Comparison of ENCODE assay signal across 7 cellular contexts in genomic region chr1:206064001-206064400, GRCh38. TPM values are rescaled to one million over a fixed set of nuclear protein-coding genes. Genes with fewer than 3 reads are reported as not detected.
"Had no signal": no experiment of that assay in that cellular context is flagged by ENCODE, and none has a peak within 500 bp of the region (broad histone marks: within the 10 kb centered on the region; RNA-seq: fewer than 3 reads in every experiment).

No MANE protein-coding gene starts in this region.

RNA-seq across cellular contexts. Expression of gene RHEX, which starts 11.0 kb away (rescaled TPM):
- total RNA-seq: GM23248, GM23338, H1, H4, H7, H9, HFFc6 had no signal

RNA-seq across cellular contexts. Expression of gene CTSE, which starts 40.3 kb away (rescaled TPM):
- total RNA-seq: GM23248, GM23338, H1, H4, H7, H9, HFFc6 had no signal

RNA-seq across cellular contexts. Expression of gene AVPR1B, which starts 53.2 kb away (rescaled TPM):
- total RNA-seq: GM23248, H4, H7, H9, HFFc6 had no signal
